In the genomic region with DNA sequence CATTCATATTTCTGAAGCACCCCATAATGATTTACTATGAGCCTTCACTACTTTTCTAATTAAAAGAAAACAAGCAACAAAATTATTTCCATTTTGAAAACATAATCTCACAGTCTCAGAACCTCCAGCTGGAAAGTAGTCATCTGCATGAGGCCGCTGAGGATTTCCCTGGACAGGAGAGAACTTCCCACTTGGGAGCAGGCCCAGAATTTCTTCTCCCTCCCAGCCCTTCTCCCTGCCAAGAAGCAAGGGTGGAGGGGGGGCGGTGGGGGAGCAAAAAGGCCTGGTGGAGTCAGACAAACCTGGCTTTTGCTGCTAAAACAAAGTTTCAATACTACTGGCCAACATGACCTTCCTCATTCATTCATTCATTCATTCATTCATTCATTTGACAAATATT, we compare ENCODE assay signal across 2 cellular contexts.
TF ChIP-seq lines count a peak whose summit lies in the region.

No MANE protein-coding gene starts in this region.

TF ChIP-seq in SK-N-SH treated with all-trans-retinoic acid at 6 μM for 48 hours, 23 proteins besides CTCF, POLR2A, EP300 and RAD21 (continued from another document):
- TF ChIP-seq, protein P1, sequence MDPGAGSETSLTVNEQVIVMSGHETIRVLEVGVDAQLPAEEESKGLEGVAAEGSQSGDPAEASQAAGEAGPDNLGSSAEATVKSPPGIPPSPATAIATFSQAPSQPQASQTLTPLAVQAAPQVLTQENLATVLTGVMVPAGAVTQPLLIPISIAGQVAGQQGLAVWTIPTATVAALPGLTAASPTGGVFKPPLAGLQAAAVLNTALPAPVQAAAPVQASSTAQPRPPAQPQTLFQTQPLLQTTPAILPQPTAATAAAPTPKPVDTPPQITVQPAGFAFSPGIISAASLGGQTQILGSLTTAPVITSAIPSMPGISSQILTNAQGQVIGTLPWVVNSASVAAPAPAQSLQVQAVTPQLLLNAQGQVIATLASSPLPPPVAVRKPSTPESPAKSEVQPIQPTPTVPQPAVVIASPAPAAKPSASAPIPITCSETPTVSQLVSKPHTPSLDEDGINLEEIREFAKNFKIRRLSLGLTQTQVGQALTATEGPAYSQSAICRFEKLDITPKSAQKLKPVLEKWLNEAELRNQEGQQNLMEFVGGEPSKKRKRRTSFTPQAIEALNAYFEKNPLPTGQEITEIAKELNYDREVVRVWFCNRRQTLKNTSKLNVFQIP (CRISPR knock-in tag; IDR thresholded peaks at IDR 0.05; ENCODE audit: borderline replicate concordance, low read depth): no peak
- no peak for TF ChIP-seq ZFP3 (CRISPR knock-in tag; IDR thresholded peaks at IDR 0.05)

TF ChIP-seq in SK-N-SH, 30 proteins besides CTCF, POLR2A, EP300 and RAD21 (continued from another document):
- TF ChIP-seq, protein P2, sequence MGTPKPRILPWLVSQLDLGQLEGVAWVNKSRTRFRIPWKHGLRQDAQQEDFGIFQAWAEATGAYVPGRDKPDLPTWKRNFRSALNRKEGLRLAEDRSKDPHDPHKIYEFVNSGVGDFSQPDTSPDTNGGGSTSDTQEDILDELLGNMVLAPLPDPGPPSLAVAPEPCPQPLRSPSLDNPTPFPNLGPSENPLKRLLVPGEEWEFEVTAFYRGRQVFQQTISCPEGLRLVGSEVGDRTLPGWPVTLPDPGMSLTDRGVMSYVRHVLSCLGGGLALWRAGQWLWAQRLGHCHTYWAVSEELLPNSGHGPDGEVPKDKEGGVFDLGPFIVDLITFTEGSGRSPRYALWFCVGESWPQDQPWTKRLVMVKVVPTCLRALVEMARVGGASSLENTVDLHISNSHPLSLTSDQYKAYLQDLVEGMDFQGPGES (IDR thresholded peaks at IDR 0.05; ENCODE audit: low read depth, low read length): no peak
- TF ChIP-seq EZH2phosphoT487 (IDR thresholded peaks at IDR 0.05; ENCODE audit: borderline replicate concordance, low read depth) (no peak), NFIC (IDR thresholded peaks at IDR 0.05; ENCODE audit: borderline replicate concordance) (no peak), NRF1 (IDR thresholded peaks at IDR 0.05; ENCODE audit: low read depth, low read length) (no peak), SIN3A (IDR thresholded peaks at IDR 0.05; ENCODE audit: borderline replicate concordance, low read depth, low read length) (no peak), YY1 (IDR thresholded peaks at IDR 0.05; ENCODE audit: low read depth) (no peak), TAF1 (IDR thresholded peaks at IDR 0.05; ENCODE audit: borderline replicate concordance, low read depth, low read length) (no peak), TEAD4 (IDR thresholded peaks at IDR 0.05; ENCODE audit: borderline replicate concordance, insufficient read depth) (no peak)
- TF ChIP-seq, protein P3, sequence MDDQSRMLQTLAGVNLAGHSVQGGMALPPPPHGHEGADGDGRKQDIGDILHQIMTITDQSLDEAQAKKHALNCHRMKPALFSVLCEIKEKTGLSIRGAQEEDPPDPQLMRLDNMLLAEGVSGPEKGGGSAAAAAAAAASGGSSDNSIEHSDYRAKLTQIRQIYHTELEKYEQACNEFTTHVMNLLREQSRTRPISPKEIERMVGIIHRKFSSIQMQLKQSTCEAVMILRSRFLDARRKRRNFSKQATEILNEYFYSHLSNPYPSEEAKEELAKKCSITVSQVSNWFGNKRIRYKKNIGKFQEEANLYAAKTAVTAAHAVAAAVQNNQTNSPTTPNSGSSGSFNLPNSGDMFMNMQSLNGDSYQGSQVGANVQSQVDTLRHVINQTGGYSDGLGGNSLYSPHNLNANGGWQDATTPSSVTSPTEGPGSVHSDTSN (IDR thresholded peaks at IDR 0.05): no peak
- TF ChIP-seq, protein P4, sequence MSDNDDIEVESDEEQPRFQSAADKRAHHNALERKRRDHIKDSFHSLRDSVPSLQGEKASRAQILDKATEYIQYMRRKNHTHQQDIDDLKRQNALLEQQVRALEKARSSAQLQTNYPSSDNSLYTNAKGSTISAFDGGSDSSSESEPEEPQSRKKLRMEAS (IDR thresholded peaks at IDR 0.05; ENCODE audit: low read depth): no peak
